In genomic region chr9:33166263-33167083, GRCh38 we compare ENCODE assay signal across 8 cellular contexts. TPM values are rescaled to one million over a fixed set of nuclear protein-coding genes. Genes with fewer than 3 reads are reported as not detected.
DNase-seq lines count a peak whose midpoint lies in the region; ATAC-seq and TF ChIP-seq lines count a peak whose summit lies in the region.

No MANE protein-coding gene starts in this region.

- peaks cover 0 to 17% of the 10 kb centered on the region in 2 donors for H3K36me3 Mint-ChIP-seq in CD4-positive, alpha-beta memory T cell
- H3K36me3 Mint-ChIP-seq in activated naive CD4-positive, alpha-beta T cell treated with anti-CD3 and anti-CD28 coated beads, Interleukin-2, amount 10 ng/mL, durations not matched to agents 7 days and 5 days: peaks cover 24% of the 10 kb centered on the region

- H3K9me3 ChIP-seq in CD4-positive, alpha-beta memory T cell (ENCODE audit: control insufficient read depth in 1 of 2, low read length in 2 of 2): no peaks in the 10 kb centered on the region
- no peaks in the 10 kb centered on the region for H3K9me3 ChIP-seq in left ventricle myocardium inferior (replicated peaks)

- POLR2A ChIA-PET in CD4-positive, alpha-beta memory T cell (lab: Charles Lee; ENCODE audit: partially characterized antibody): interaction anchor here (0.6 to 14.4 kb wide), 23 partner anchors 8 to 307 kb away, joined by 3 to 376 read pairs (median 7); partner anchors contain the start of genes AQP3, BAG1, CHMP5 and DNAJA1

- peak overlapping the region; percentile 95 to 99 (median 97) for H3K27ac Mint-ChIP-seq in CD4-positive, alpha-beta memory T cell
- peak overlapping the region; percentile 95 for H3K27ac Mint-ChIP-seq in activated naive CD4-positive, alpha-beta T cell treated with anti-CD3 and anti-CD28 coated beads, Interleukin-2, amount 10 ng/mL, durations not matched to agents 7 days and 5 days

- in situ Hi-C loops in KBM-7 (cut with MboI; ENCODE audit: low pct_unique_long_range_greater_than_20kb, low sequenced_read_pairs): no loop called here

- peaks cover 50 to 67% (median 62%) of the 10 kb centered on the region in 4 donors for H3K4me1 Mint-ChIP-seq in CD4-positive, alpha-beta memory T cell
- H3K4me1 Mint-ChIP-seq in activated naive CD4-positive, alpha-beta T cell treated with anti-CD3 and anti-CD28 coated beads, Interleukin-2, amount 10 ng/mL, durations not matched to agents 7 days and 5 days: peaks cover 74% of the 10 kb centered on the region

- peak overlapping the region; percentile 53 to 99 for H3K4me3 ChIP-seq in CD4-positive, alpha-beta memory T cell (ENCODE audit: low read length in 2 of 2)
- H3K4me3 ChIP-seq in left ventricle myocardium inferior: peak overlapping the region; percentile 99
- peak overlapping the region; percentile 98 for H3K4me3 ChIP-seq in skeletal muscle cell (ENCODE audit: low read depth, low read length)

- no peaks in the 10 kb centered on the region for H3K27me3 Mint-ChIP-seq in CD4-positive, alpha-beta memory T cell
- no peaks in the 10 kb centered on the region for H3K27me3 Mint-ChIP-seq in activated naive CD4-positive, alpha-beta T cell treated with anti-CD3 and anti-CD28 coated beads, Interleukin-2, amount 10 ng/mL, durations not matched to agents 7 days and 5 days

- H3K27me3 ChIP-seq in CD4-positive, alpha-beta memory T cell (ENCODE audit: insufficient read depth, low read length): no peaks in the 10 kb centered on the region
- H3K27me3 ChIP-seq in left ventricle myocardium inferior (ENCODE audit: low read depth): no peaks in the 10 kb centered on the region

- H3K4me1 ChIP-seq in CD4-positive, alpha-beta memory T cell (ENCODE audit: insufficient read depth, low read length): peaks cover 55% of the 10 kb centered on the region
- H3K4me1 ChIP-seq in left ventricle myocardium inferior: peaks cover 77% of the 10 kb centered on the region

- intact Hi-C loops in CD4-positive, alpha-beta memory T cell (cut with micrococcal nuclease): loop anchor here (1.0 to 5.0 kb wide), 10 partner anchors 7 to 1211 kb away; partner anchors contain the start of genes APTX, BAG1, DNAJA1 and MYORG
- intact Hi-C loops in left ventricle myocardium inferior (cut with micrococcal nuclease): loop anchor here (10.0 kb wide), 1 partner anchor 62 kb away; no protein-coding TSS in a partner anchor

- no peaks in the 10 kb centered on the region for H3K9me3 Mint-ChIP-seq in CD4-positive, alpha-beta memory T cell
- H3K9me3 Mint-ChIP-seq in activated naive CD4-positive, alpha-beta T cell treated with anti-CD3 and anti-CD28 coated beads, Interleukin-2, amount 10 ng/mL, durations not matched to agents 7 days and 5 days: no peaks in the 10 kb centered on the region

- H3K27ac ChIP-seq in CD4-positive, alpha-beta memory T cell (ENCODE audit: low read depth, low read length): peak overlapping the region; percentile 93
- H3K27ac ChIP-seq in left ventricle myocardium inferior (replicated peaks): peak overlapping the region; percentile 99

- peak; percentile 1 for ATAC-seq in GM21526 (IDR thresholded peaks at IDR 0.05; ENCODE audit: low FRiP score, unreplicated experiment)

- CTCF ChIA-PET in CD4-positive, alpha-beta memory T cell (lab: Charles Lee; ENCODE audit: partially characterized antibody): interaction anchor here (0.7 to 3.5 kb wide), 10 partner anchors 8 to 86 kb away, joined by 3 to 9 read pairs (median 4); no protein-coding TSS in a partner anchor
- CTCF ChIA-PET in activated naive CD4-positive, alpha-beta T cell treated with anti-CD3 and anti-CD28 coated beads, Interleukin-2, amount 10 ng/mL, durations not matched to agents 7 days and 5 days (lab: Charles Lee): interaction anchor here (5.2 kb wide), 1 partner anchor 61 kb away, joined by 38 read pairs; no protein-coding TSS in a partner anchor

- H3K36me3 ChIP-seq in CD4-positive, alpha-beta memory T cell (ENCODE audit: insufficient read depth, low read length): no peaks in the 10 kb centered on the region
- H3K36me3 ChIP-seq in left ventricle myocardium inferior: no peaks in the 10 kb centered on the region

- no peak for TF ChIP-seq CTCF in left ventricle myocardium inferior (IDR thresholded peaks at IDR 0.05; ENCODE audit: borderline replicate concordance)

- H3K4me3 Mint-ChIP-seq in CD4-positive, alpha-beta memory T cell: peak overlapping the region; percentile 90 to 95 (median 92)
- peak overlapping the region; percentile 84 for H3K4me3 Mint-ChIP-seq in activated naive CD4-positive, alpha-beta T cell treated with anti-CD3 and anti-CD28 coated beads, Interleukin-2, amount 10 ng/mL, durations not matched to agents 7 days and 5 days

- peak in 1 of 5 donors; percentile 46 for DNase-seq in CD4-positive, alpha-beta memory T cell
- peak; percentile 40 for DNase-seq in KBM-7
- peak; percentile 35 for DNase-seq in activated naive CD4-positive, alpha-beta T cell treated with anti-CD3 and anti-CD28 coated beads, Interleukin-2, amount 10 ng/mL, durations not matched to agents 7 days and 5 days
- peak; percentile 55 for DNase-seq in left ventricle myocardium inferior
- no peak for DNase-seq in skeletal muscle cell (ENCODE audit: low read depth)
- DNase-seq in HuH-7 (ENCODE audit: low spot score): no peak
- DNase-seq in middle frontal gyrus (ENCODE audit: extremely low spot score, low spot score): no peak

RNA-seq across cellular contexts. Expression of gene B4GALT1, which starts 0.7 kb away (rescaled TPM):
- 10 to 100 TPM; 54.1 to 56.0 TPM for total RNA-seq in CD4-positive, alpha-beta memory T cell
- 10 to 100 TPM; 16.6 to 32.0 TPM for polyA plus RNA-seq in CD4-positive, alpha-beta memory T cell
- total RNA-seq in left ventricle myocardium inferior: 37.1 TPM

Comparison
In these comparisons a context has a peak if more than half of its experiments do, and no peak if none do; other contexts are left out.
1. DNase-seq: peak in KBM-7 (single experiment), activated naive CD4-positive, alpha-beta T cell treated with anti-CD3 and anti-CD28 coated beads, Interleukin-2, amount 10 ng/mL, durations not matched to agents 7 days and 5 days (single experiment) and left ventricle myocardium inferior (single experiment); none in skeletal muscle cell (single experiment), HuH-7 (single experiment) and middle frontal gyrus (single experiment).
2. Peak in every context shown above with its lines, with median percentiles within 50 percentile points of each other: H3K4me3 ChIP-seq.